ENCODE assay signal across 1 cellular context in the genomic region with DNA sequence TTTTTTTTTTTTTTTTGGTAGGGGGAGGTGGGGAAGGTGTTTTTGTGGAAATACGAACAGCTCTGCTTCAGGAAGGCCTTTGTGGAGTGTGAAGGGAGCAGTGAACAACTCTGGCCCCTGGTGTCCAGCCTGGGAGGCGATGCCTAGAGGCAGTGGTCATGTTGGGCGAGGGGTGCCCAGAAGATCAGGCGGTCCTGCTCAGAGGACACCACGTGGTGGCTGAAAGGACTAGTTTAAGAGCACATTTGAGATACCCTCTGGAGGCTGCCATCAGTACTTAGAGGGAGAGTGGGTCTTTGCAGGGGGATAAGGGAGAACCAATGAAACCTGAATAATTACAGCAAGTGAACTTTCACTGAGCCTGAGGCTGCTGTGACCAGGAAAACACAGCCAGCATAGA.
TF ChIP-seq lines count a peak whose summit lies in the region.

No MANE protein-coding gene starts in this region.

TF ChIP-seq in SK-N-SH, 30 proteins besides CTCF, POLR2A, EP300 and RAD21:
- TF ChIP-seq GATA2 (CRISPR knock-in tag; IDR thresholded peaks at IDR 0.05) (no peak), RFX5 (IDR thresholded peaks at IDR 0.05; ENCODE audit: low read length) (no peak), POLR2AphosphoS5 (IDR thresholded peaks at IDR 0.05; ENCODE audit: low read depth, low read length) (no peak), TAF1 (IDR thresholded peaks at IDR 0.05; ENCODE audit: borderline replicate concordance, low read depth, low read length) (no peak), ELF1 (IDR thresholded peaks at IDR 0.05) (no peak), GABPA (IDR thresholded peaks at IDR 0.05; ENCODE audit: low read depth) (no peak), USF2 (IDR thresholded peaks at IDR 0.05; ENCODE audit: borderline replicate concordance, low read depth, low read length) (no peak), FOSL2 (IDR thresholded peaks at IDR 0.05; ENCODE audit: borderline replicate concordance, low read depth) (no peak), FOXJ3 (CRISPR knock-in tag; IDR thresholded peaks at IDR 0.05) (no peak), RXRA (IDR thresholded peaks at IDR 0.05; ENCODE audit: borderline replicate concordance, low read depth) (no peak), USF1 (IDR thresholded peaks at IDR 0.05; ENCODE audit: borderline replicate concordance, low read depth) (no peak), TCF12 (IDR thresholded peaks at IDR 0.05) (no peak), RCOR1 (IDR thresholded peaks at IDR 0.05; ENCODE audit: low read length) (no peak), JUND (IDR thresholded peaks at IDR 0.05) (no peak)
- TF ChIP-seq, protein P1, sequence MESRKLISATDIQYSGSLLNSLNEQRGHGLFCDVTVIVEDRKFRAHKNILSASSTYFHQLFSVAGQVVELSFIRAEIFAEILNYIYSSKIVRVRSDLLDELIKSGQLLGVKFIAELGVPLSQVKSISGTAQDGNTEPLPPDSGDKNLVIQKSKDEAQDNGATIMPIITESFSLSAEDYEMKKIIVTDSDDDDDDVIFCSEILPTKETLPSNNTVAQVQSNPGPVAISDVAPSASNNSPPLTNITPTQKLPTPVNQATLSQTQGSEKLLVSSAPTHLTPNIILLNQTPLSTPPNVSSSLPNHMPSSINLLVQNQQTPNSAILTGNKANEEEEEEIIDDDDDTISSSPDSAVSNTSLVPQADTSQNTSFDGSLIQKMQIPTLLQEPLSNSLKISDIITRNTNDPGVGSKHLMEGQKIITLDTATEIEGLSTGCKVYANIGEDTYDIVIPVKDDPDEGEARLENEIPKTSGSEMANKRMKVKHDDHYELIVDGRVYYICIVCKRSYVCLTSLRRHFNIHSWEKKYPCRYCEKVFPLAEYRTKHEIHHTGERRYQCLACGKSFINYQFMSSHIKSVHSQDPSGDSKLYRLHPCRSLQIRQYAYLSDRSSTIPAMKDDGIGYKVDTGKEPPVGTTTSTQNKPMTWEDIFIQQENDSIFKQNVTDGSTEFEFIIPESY (IDR thresholded peaks at IDR 0.05; ENCODE audit: borderline replicate concordance, low read depth) = no peak
